ENCODE assay signal across 9 cellular contexts in the genomic region with DNA sequence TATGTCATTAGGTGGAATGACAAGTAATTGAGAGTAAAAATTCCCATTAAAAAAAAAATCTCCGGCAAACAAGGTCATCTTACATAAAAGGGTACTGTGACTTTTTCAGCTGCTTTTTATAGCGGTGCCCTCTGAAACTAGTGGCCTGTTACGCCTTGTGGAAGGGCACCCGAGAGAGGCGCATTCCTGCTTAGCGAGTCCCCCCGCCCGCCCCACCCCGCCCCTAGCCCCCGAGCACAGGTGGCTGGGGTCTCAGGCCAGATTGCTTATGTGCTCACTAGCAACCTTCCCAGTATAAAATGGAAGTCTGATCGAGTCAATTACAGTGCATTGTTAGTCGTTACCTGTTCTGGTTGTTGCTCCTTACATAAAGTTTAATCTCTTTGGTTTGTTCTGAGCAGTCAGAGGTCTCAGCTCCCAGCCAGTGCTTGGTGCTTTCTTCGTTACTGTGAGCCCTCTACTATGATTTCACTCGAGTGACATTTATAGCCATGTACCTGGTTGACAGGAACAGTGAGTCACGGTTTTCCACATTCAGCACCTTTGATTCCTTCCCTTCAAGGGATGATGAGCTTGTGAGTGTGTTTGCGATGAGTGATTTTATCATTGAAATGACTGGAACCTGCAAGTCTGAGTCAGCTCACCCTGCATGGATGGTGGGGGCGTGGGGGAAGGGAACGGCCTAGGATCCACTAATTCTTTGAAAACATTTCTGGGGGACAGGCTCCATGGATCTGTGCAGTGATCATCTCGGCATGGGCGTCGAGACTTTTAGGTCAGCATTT. TPM values are rescaled to one million over a fixed set of nuclear protein-coding genes. Genes with fewer than 3 reads are reported as not detected.
DNase-seq lines count a peak whose midpoint lies in the region; ATAC-seq and TF ChIP-seq lines count a peak whose summit lies in the region.
"Had no signal": no experiment of that assay in that cellular context is flagged by ENCODE, and none has a peak within 500 bp of the region (broad histone marks: within the 10 kb centered on the region; RNA-seq: fewer than 3 reads in every experiment).

No MANE protein-coding gene starts in this region.

- H3K27ac ChIP-seq in HUES6 (ENCODE audit: low read depth, low read length) = no peak overlapping the region
- peak overlapping the region; percentile 71 for H3K27ac ChIP-seq in right cardiac atrium (ENCODE audit: low read length)
- H3K27ac ChIP-seq in CD4-positive, alpha-beta T cell (ENCODE audit: low read depth, low read length) = no peak overlapping the region
- no peak overlapping the region for H3K27ac ChIP-seq in WERI-Rb-1

- no peaks in the 10 kb centered on the region for H3K9me3 Mint-ChIP-seq in CD4-positive, alpha-beta T cell
- H3K9me3 Mint-ChIP-seq: IgD-negative memory B cell had no signal

- no peak overlapping the region for H3K4me3 Mint-ChIP-seq in CD4-positive, alpha-beta T cell
- H3K4me3 Mint-ChIP-seq: IgD-negative memory B cell had no signal

- CTCF ChIA-PET in CD4-positive, alpha-beta T cell (lab: Charles Lee) = no interaction called here

- H3K27me3 Mint-ChIP-seq in CD4-positive, alpha-beta T cell = no peaks in the 10 kb centered on the region

- no peaks in the 10 kb centered on the region for H3K36me3 Mint-ChIP-seq in CD4-positive, alpha-beta T cell (ENCODE audit: low read depth)

- H3K27me3 ChIP-seq in HUES6 (ENCODE audit: control insufficient read depth, insufficient read depth, low read length) = no peaks in the 10 kb centered on the region
- H3K27me3 ChIP-seq in right cardiac atrium (ENCODE audit: control insufficient read depth, insufficient read depth) = no peaks in the 10 kb centered on the region
- no peaks in the 10 kb centered on the region for H3K27me3 ChIP-seq in CD4-positive, alpha-beta T cell (ENCODE audit: control insufficient read depth, insufficient read depth, low read length)
- no peaks in the 10 kb centered on the region for H3K27me3 ChIP-seq in WERI-Rb-1 (ENCODE audit: insufficient read depth, low read depth, severe bottlenecking)

- no peaks in the 10 kb centered on the region for H3K9me3 ChIP-seq in HUES6 (ENCODE audit: control insufficient read depth, insufficient read depth, low read depth, low read length)
- H3K9me3 ChIP-seq in right cardiac atrium (ENCODE audit: control insufficient read depth, low read length) = no peaks in the 10 kb centered on the region
- H3K9me3 ChIP-seq in CD4-positive, alpha-beta T cell (ENCODE audit: control insufficient read depth, low read length) = no peaks in the 10 kb centered on the region
- no peaks in the 10 kb centered on the region for H3K9me3 ChIP-seq in WERI-Rb-1 (ENCODE audit: severe bottlenecking)

- no peak overlapping the region for H3K27ac Mint-ChIP-seq in CD4-positive, alpha-beta T cell

- TF ChIP-seq CTCF in CD4-positive, alpha-beta T cell (IDR thresholded peaks at IDR 0.05) = no peak
- TF ChIP-seq CTCF in WERI-Rb-1 (IDR thresholded peaks at IDR 0.05; ENCODE audit: low read depth, low read length) = no peak

- H3K4me1 ChIP-seq in HUES6 (ENCODE audit: control insufficient read depth, insufficient read depth, low read length) (peaks cover 13% of the 10 kb centered on the region), right cardiac atrium (ENCODE audit: control insufficient read depth, insufficient read depth, low read length) (peaks cover 19% of the 10 kb centered on the region)

- peak overlapping the region; percentile 19; the same call in 1 of the 2 replicates for H3K4me3 ChIP-seq in HUES6 (ENCODE audit: low read depth, low read length)
- no peak overlapping the region for H3K4me3 ChIP-seq in right cardiac atrium (ENCODE audit: low read length)
- no peak overlapping the region for H3K4me3 ChIP-seq in WERI-Rb-1 (ENCODE audit: low read depth, low read length)

- 74% methylated on average over 21 of the region's 21 CpGs for WGBS in right cardiac atrium

- peak; percentile 79 for DNase-seq in activated CD8-positive, alpha-beta memory T cell treated with anti-CD3 and anti-CD28 coated beads, Interleukin-2, amount 50 U/mL, for 48 hours
- no peak for DNase-seq in right cardiac atrium
- peak; percentile 57 to 59 for DNase-seq in stimulated activated CD4-positive, alpha-beta T cell treated with anti-CD3 and anti-CD28 coated beads, Interleukin-4, amount 100 ng/mL, for 4 hours
- DNase-seq in CD4-positive, alpha-beta T cell = no peak
- DNase-seq in WERI-Rb-1 = no peak
- no peak for DNase-seq in NCI-H1930 (lab: John Stamatoyannopoulos, UW)
- DNase-seq in NCI-H2227 (lab: John Stamatoyannopoulos, UW; ENCODE audit: unreplicated experiment) = no peak

- H3K36me3 ChIP-seq in HUES6 (ENCODE audit: control insufficient read depth, insufficient read depth, low read length) = no peaks in the 10 kb centered on the region
- H3K36me3 ChIP-seq in WERI-Rb-1 = no peaks in the 10 kb centered on the region

- no peaks in the 10 kb centered on the region for H3K4me1 Mint-ChIP-seq in CD4-positive, alpha-beta T cell (ENCODE audit: low read depth)

- no peak for ATAC-seq in right cardiac atrium
- ATAC-seq in CD4-positive, alpha-beta T cell (ENCODE audit: poor library complexity) = no peak

- POLR2A ChIA-PET in CD4-positive, alpha-beta T cell (lab: Charles Lee) = interaction anchor here (1.1 kb wide), 1 partner anchor 141 kb away, joined by 5 read pairs; no protein-coding TSS in a partner anchor

- intact Hi-C loops in right cardiac atrium (cut with DNase I) = no loop called here
- intact Hi-C loops in CD4-positive, alpha-beta T cell (cut with DNase I, micrococcal nuclease) = no loop called here

- no peak overlapping the region for H3K9ac ChIP-seq in HUES6 (ENCODE audit: low read length)

RNA-seq across cellular contexts. Expression of a gene that starts 47.6 kb away (rescaled TPM):
- 10 to 100 TPM; 10.6 to 22.1 (median 18.2) TPM for total RNA-seq in right cardiac atrium
- polyA plus RNA-seq in right cardiac atrium = 20.2 TPM
- total RNA-seq in CD4-positive, alpha-beta T cell = 1 to 10 TPM; 1.3 to 1.6 TPM

Comparison
In these comparisons a context has a peak if more than half of its experiments do, and no peak if none do; other contexts are left out.
1. DNase-seq: peak in activated CD8-positive, alpha-beta memory T cell treated with anti-CD3 and anti-CD28 coated beads, Interleukin-2, amount 50 U/mL, for 48 hours (single experiment) and stimulated activated CD4-positive, alpha-beta T cell treated with anti-CD3 and anti-CD28 coated beads, Interleukin-4, amount 100 ng/mL, for 4 hours (2 of 2); none in right cardiac atrium (0 of 3), CD4-positive, alpha-beta T cell (0 of 10), WERI-Rb-1 (single experiment), NCI-H1930 (0 of 2) and NCI-H2227 (single experiment).
2. RNA of a gene that starts 47.6 kb away (total RNA-seq): 10.6 to 22.1 TPM in right cardiac atrium; 1.3 to 1.6 TPM in CD4-positive, alpha-beta T cell; every median in the first group is over 4 times any median in the second.